Comparison of ENCODE assay signal across 8 cellular contexts in genomic region chr7:24755541-24756416, GRCh38. TPM values are rescaled to one million over a fixed set of nuclear protein-coding genes. Genes with fewer than 3 reads are reported as not detected.
DNase-seq lines count a peak whose midpoint lies in the region; ATAC-seq and TF ChIP-seq lines count a peak whose summit lies in the region.

No MANE protein-coding gene starts in this region.

- CTCF ChIA-PET in AG04450 (lab: Charles Lee) = interaction anchor here (0.9 to 4.0 kb wide), 5 partner anchors 13 to 342 kb away, joined by 3 to 19 read pairs (median 10); no protein-coding TSS in a partner anchor

- H3K4me1 ChIP-seq in upper lobe of right lung = peaks cover 2% of the 10 kb centered on the region

- peak overlapping the region; percentile 78 for H3K4me3 ChIP-seq in AG04450 (ENCODE audit: low read depth, low read length)
- H3K4me3 ChIP-seq in upper lobe of right lung = no peak overlapping the region

- H3K27me3 ChIP-seq in AG04450 (ENCODE audit: control insufficient read depth, insufficient read depth, low read length) (no peaks in the 10 kb centered on the region), upper lobe of right lung (peaks cover 6% of the 10 kb centered on the region)

- ATAC-seq in GM18909 (IDR thresholded peaks at IDR 0.05; ENCODE audit: poor library complexity, unreplicated experiment) (peak; percentile 66), HG03060 (IDR thresholded peaks at IDR 0.05; ENCODE audit: low read depth, unreplicated experiment) (peak; percentile 72), SK-N-SH treated with all-trans-retinoic acid at 6 μM for 48 hours (peak; percentile 15), upper lobe of right lung (peak; percentile 60), GM19324 (IDR thresholded peaks at IDR 0.05; ENCODE audit: low FRiP score, unreplicated experiment) (no peak)

- POLR2A ChIA-PET in AG04450 (lab: Yijun Ruan, JAX) = interaction anchor here (1.1 to 1.4 kb wide), 2 partner anchors 29 to 33 kb away, joined by 4 read pairs; no protein-coding TSS in a partner anchor

- H3K36me3 ChIP-seq in upper lobe of right lung = no peaks in the 10 kb centered on the region

- H3K9me3 ChIP-seq in AG04450 (ENCODE audit: control insufficient read depth, insufficient read depth, low read length) = no peaks in the 10 kb centered on the region; the same call in 1 of the 2 replicates
- H3K9me3 ChIP-seq in upper lobe of right lung = no peaks in the 10 kb centered on the region

- H3K27ac ChIP-seq in AG04450 (ENCODE audit: low read depth, low read length) (peak overlapping the region; percentile 90), upper lobe of right lung (no peak overlapping the region)

- intact Hi-C loops in upper lobe of right lung (cut with DNase I) = no loop called here

- DNase-seq in AG04450 (ENCODE audit: low read depth, low spot score) (peak; percentile 21), fibroblast of the conjunctiva (ENCODE audit: low read depth) (peak; percentile 2), upper lobe of right lung (no peak), NAMALWA (ENCODE audit: low spot score) (no peak)

- no peak for TF ChIP-seq CTCF in AG04450 (IDR thresholded peaks at IDR 0.05; ENCODE audit: low read depth, low read length)
- TF ChIP-seq CTCF in upper lobe of right lung (IDR thresholded peaks at IDR 0.05) = no peak

TF ChIP-seq in SK-N-SH treated with all-trans-retinoic acid at 6 μM for 48 hours, 23 proteins besides CTCF, POLR2A, EP300 and RAD21:
- TF ChIP-seq POU6F1 (CRISPR knock-in tag; IDR thresholded peaks at IDR 0.05; ENCODE audit: borderline replicate concordance, low read depth) (no peak), ZFP30 (CRISPR knock-in tag; IDR thresholded peaks at IDR 0.05) (no peak), TSHZ2 (CRISPR knock-in tag; IDR thresholded peaks at IDR 0.05) (no peak), ZNF8 (CRISPR knock-in tag; IDR thresholded peaks at IDR 0.05) (no peak), ARNTL (CRISPR knock-in tag; IDR thresholded peaks at IDR 0.05; ENCODE audit: borderline replicate concordance, low read depth) (no peak), TOX (CRISPR knock-in tag; IDR thresholded peaks at IDR 0.05; ENCODE audit: borderline replicate concordance) (no peak), RARB (CRISPR knock-in tag; IDR thresholded peaks at IDR 0.05) (no peak), ZC3H10 (CRISPR knock-in tag; IDR thresholded peaks at IDR 0.05) (no peak), CREB5 (CRISPR knock-in tag; IDR thresholded peaks at IDR 0.05; ENCODE audit: low read depth) (no peak), CSDC2 (CRISPR knock-in tag; IDR thresholded peaks at IDR 0.05) (no peak), ZNF70 (CRISPR knock-in tag; IDR thresholded peaks at IDR 0.05) (no peak), GLIS3 (CRISPR knock-in tag; IDR thresholded peaks at IDR 0.05) (no peak), ESRRG (CRISPR knock-in tag; IDR thresholded peaks at IDR 0.05) (no peak)

RNA-seq across cellular contexts. Expression of gene GSDME, which starts 1.5 kb away (rescaled TPM):
- 58.3 and 63.8 TPM in 2 replicates for polyA plus RNA-seq in AG04450 (2011; rRNA removed)
- polyA minus RNA-seq in AG04450 (2011; rRNA and poly(A)+ RNA removed) = 55.3 and 77.2 TPM in 2 replicates
- 13.4 TPM for total RNA-seq in upper lobe of right lung

Comparison
In these comparisons a context has a peak if more than half of its experiments do, and no peak if none do; other contexts are left out.
1. DNase-seq: peak in AG04450 (single experiment) and fibroblast of the conjunctiva (single experiment); none in upper lobe of right lung (single experiment) and NAMALWA (single experiment).